Comparison of ENCODE assay signal across 1 cellular context in the genomic region with DNA sequence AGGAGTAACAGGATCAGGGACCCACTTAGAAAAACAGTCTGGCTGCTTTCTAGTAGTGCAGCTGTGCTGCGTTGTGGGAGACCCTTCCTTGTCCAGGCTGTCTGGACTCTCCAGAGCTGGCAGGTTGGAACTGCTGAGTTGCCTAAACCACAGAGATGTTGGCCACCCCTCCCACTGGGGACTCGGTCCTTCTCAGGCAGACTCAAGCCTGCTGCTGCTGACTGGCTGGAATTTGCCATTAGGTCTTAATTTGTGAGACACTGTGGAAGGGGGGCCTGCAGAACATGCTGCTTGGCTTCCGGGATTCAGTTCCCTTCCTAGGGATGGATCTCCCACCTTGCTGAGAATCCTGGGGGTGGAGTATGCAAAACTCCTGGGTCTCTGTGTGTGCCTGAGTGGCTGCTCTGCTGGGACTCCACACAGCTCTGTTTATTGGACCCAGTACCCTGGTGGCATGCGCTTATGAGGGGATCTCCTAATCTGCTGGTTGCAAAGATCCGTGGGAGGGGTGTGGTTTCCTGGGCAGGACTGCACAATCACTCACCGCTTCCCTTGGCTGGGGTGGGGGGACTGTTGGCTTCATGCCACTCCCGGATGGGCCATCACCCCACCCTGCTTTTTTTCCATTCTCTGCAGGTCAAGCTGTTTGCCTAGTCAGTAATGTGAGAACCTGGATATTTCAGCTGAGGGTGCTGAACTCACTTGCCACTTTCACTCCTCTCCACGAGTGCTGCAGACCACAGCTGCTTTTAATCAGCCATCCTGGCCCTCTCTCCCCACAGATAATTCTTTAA.
TF ChIP-seq lines count a peak whose summit lies in the region.

No MANE protein-coding gene starts in this region.

TF ChIP-seq in K562, 482 proteins besides CTCF, POLR2A, EP300 and RAD21 (continued from another document):
- TF ChIP-seq, protein P1, sequence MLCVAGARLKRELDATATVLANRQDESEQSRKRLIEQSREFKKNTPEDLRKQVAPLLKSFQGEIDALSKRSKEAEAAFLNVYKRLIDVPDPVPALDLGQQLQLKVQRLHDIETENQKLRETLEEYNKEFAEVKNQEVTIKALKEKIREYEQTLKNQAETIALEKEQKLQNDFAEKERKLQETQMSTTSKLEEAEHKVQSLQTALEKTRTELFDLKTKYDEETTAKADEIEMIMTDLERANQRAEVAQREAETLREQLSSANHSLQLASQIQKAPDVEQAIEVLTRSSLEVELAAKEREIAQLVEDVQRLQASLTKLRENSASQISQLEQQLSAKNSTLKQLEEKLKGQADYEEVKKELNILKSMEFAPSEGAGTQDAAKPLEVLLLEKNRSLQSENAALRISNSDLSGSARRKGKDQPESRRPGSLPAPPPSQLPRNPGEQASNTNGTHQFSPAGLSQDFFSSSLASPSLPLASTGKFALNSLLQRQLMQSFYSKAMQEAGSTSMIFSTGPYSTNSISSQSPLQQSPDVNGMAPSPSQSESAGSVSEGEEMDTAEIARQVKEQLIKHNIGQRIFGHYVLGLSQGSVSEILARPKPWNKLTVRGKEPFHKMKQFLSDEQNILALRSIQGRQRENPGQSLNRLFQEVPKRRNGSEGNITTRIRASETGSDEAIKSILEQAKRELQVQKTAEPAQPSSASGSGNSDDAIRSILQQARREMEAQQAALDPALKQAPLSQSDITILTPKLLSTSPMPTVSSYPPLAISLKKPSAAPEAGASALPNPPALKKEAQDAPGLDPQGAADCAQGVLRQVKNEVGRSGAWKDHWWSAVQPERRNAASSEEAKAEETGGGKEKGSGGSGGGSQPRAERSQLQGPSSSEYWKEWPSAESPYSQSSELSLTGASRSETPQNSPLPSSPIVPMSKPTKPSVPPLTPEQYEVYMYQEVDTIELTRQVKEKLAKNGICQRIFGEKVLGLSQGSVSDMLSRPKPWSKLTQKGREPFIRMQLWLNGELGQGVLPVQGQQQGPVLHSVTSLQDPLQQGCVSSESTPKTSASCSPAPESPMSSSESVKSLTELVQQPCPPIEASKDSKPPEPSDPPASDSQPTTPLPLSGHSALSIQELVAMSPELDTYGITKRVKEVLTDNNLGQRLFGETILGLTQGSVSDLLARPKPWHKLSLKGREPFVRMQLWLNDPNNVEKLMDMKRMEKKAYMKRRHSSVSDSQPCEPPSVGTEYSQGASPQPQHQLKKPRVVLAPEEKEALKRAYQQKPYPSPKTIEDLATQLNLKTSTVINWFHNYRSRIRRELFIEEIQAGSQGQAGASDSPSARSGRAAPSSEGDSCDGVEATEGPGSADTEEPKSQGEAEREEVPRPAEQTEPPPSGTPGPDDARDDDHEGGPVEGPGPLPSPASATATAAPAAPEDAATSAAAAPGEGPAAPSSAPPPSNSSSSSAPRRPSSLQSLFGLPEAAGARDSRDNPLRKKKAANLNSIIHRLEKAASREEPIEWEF (CRISPR knock-in tag; IDR thresholded peaks at IDR 0.05) = no peak
- TF ChIP-seq SIN3A (IDR thresholded peaks at IDR 0.05; ENCODE audit: borderline replicate concordance in 2 of 2, control insufficient read depth in 1 of 2, low read depth in 2 of 2, low read length in 2 of 2) (no peak), SIN3B (IDR thresholded peaks at IDR 0.05; ENCODE audit: low read depth) (no peak), ZNF518B (CRISPR knock-in tag; IDR thresholded peaks at IDR 0.05) (no peak), JUN (IDR thresholded peaks at IDR 0.05; ENCODE audit: borderline replicate concordance, low read depth, low read length) (no peak), JUN (CRISPR knock-in tag; IDR thresholded peaks at IDR 0.05; ENCODE audit: borderline replicate concordance) (no peak), HMBOX1 (IDR thresholded peaks at IDR 0.05) (peak; percentile 43; the same call in 1 of the 2 replicates), BCOR (IDR thresholded peaks at IDR 0.05) (no peak), ZBTB7A (IDR thresholded peaks at IDR 0.05; ENCODE audit: borderline replicate concordance, control insufficient read depth, low read depth, low read length) (0 out of 2 replicates have a peak, but pooled peaks have one; percentile 57), NRF1 (conservative IDR thresholded peaks at IDR 0.05 in 1 of 2, IDR thresholded peaks at IDR 0.05 in 1 of 2) (peak in 1 of 2 experiments; percentile 10; a peak in 1 of 4 replicates), TAL1 (IDR thresholded peaks at IDR 0.05) (peak; percentile 51; the same call in 1 of the 2 replicates), MEIS2 (IDR thresholded peaks at IDR 0.05; ENCODE audit: partially characterized antibody) (peak; percentile 87), HEY1 (CRISPR knock-in tag; IDR thresholded peaks at IDR 0.05; ENCODE audit: borderline replicate concordance) (no peak), ZNF146 (CRISPR knock-in tag; IDR thresholded peaks at IDR 0.05; ENCODE audit: unreplicated experiment) (no peak), SMAD3 (CRISPR knock-in tag; conservative IDR thresholded peaks at IDR 0.05) (no peak), KLF16 (IDR thresholded peaks at IDR 0.05) (peak; percentile 57), AFF1 (IDR thresholded peaks at IDR 0.05; ENCODE audit: low read depth in 1 of 2, partially characterized antibody in 2 of 2) (no peak), GABPA (tag; conservative IDR thresholded peaks at IDR 0.05; ENCODE audit: low read depth) (no peak; the same call in 1 of the 2 replicates), ZBTB12 (CRISPR knock-in tag; IDR thresholded peaks at IDR 0.05) (no peak)
- TF ChIP-seq, protein P2, sequence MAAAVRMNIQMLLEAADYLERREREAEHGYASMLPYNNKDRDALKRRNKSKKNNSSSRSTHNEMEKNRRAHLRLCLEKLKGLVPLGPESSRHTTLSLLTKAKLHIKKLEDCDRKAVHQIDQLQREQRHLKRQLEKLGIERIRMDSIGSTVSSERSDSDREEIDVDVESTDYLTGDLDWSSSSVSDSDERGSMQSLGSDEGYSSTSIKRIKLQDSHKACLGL (CRISPR knock-in tag; IDR thresholded peaks at IDR 0.05; ENCODE audit: borderline replicate concordance, poor library complexity, severe bottlenecking) = no peak
- TF ChIP-seq, protein P3, sequence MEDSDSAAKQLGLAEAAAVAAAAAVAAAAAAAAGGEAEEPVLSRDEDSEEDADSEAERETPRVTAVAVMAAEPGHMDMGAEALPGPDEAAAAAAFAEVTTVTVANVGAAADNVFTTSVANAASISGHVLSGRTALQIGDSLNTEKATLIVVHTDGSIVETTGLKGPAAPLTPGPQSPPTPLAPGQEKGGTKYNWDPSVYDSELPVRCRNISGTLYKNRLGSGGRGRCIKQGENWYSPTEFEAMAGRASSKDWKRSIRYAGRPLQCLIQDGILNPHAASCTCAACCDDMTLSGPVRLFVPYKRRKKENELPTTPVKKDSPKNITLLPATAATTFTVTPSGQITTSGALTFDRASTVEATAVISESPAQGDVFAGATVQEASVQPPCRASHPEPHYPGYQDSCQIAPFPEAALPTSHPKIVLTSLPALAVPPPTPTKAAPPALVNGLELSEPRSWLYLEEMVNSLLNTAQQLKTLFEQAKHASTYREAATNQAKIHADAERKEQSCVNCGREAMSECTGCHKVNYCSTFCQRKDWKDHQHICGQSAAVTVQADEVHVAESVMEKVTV (CRISPR knock-in tag; IDR thresholded peaks at IDR 0.05) = no peak
TF ChIP-seq in K562: peak in this region for 47.
